ENCODE assay signal across 8 cellular contexts in genomic region chr16:87809150-87809902, GRCh38. TPM values are rescaled to one million over a fixed set of nuclear protein-coding genes. Genes with fewer than 3 reads are reported as not detected.
DNase-seq lines count a peak whose midpoint lies in the region; ATAC-seq, FAIRE-seq and TF ChIP-seq lines count a peak whose summit lies in the region.

No MANE protein-coding gene starts in this region.

- H3K27me3 ChIP-seq in ovary (no peaks in the 10 kb centered on the region), WERI-Rb-1 (ENCODE audit: insufficient read depth, low read depth, severe bottlenecking) (no peaks in the 10 kb centered on the region), small intestine (ENCODE audit: control insufficient read depth in 2 of 2, insufficient read depth in 2 of 2, low read length in 2 of 2) (no peaks in the 10 kb centered on the region)

- H3K27ac ChIP-seq in ovary (no peak overlapping the region), WERI-Rb-1 (no peak overlapping the region), small intestine (ENCODE audit: low read depth in 1 of 2, low read length in 1 of 2) (peak overlapping the region in 1 of 2 donors; percentile 80)

- ATAC-seq in GM21360 (IDR thresholded peaks at IDR 0.05; ENCODE audit: unreplicated experiment) (peak; percentile 45), HG03432 (IDR thresholded peaks at IDR 0.05; ENCODE audit: unreplicated experiment) (peak; percentile 55)

- no peak for TF ChIP-seq POLR2A in ovary (IDR thresholded peaks at IDR 0.05)

- no peaks in the 10 kb centered on the region for H3K36me3 ChIP-seq in ovary
- no peaks in the 10 kb centered on the region for H3K36me3 ChIP-seq in WERI-Rb-1
- no peaks in the 10 kb centered on the region for H3K36me3 ChIP-seq in small intestine (ENCODE audit: control insufficient read depth in 2 of 2, insufficient read depth in 2 of 2, low read length in 2 of 2)

- no peak overlapping the region for H3K4me3 ChIP-seq in ovary
- H3K4me3 ChIP-seq in WERI-Rb-1 (ENCODE audit: low read depth, low read length), result no peak overlapping the region
- no peak overlapping the region for H3K4me3 ChIP-seq in small intestine (ENCODE audit: low read depth in 1 of 2, low read length in 2 of 2)

- no peak overlapping the region for H3K4me3 Mint-ChIP-seq in brain

- in situ Hi-C loops in GM13976 (cut with MboI; ENCODE audit: low sequenced_read_pairs, unreplicated experiment), result no loop called here

- TF ChIP-seq CTCF in GM13976 (IDR thresholded peaks at IDR 0.05; ENCODE audit: borderline replicate concordance, control extremely low read depth, extremely low read depth, insufficient read depth, missing control alignments) (no peak), brain (conservative IDR thresholded peaks at IDR 0.05) (no peak), ovary (IDR thresholded peaks at IDR 0.05) (no peak), WERI-Rb-1 (IDR thresholded peaks at IDR 0.05; ENCODE audit: low read depth, low read length) (no peak)

- peak; percentile 80 for DNase-seq in GM13976 (ENCODE audit: low spot score)
- DNase-seq in ovary, result no peak
- no peak for DNase-seq in WERI-Rb-1
- no peak for DNase-seq in small intestine
- DNase-seq in NCI-H128 (lab: John Stamatoyannopoulos, UW; ENCODE audit: unreplicated experiment), result no peak

- no peaks in the 10 kb centered on the region for H3K36me3 Mint-ChIP-seq in brain

- no peak for TF ChIP-seq EP300 in ovary (IDR thresholded peaks at IDR 0.05)

- H3K4me1 Mint-ChIP-seq in brain, result peaks cover 57% of the 10 kb centered on the region

- H3K9me3 Mint-ChIP-seq in brain, result peaks cover 0 to 6% (median 3%) of the 10 kb centered on the region in 5 experiments

- H3K4me1 ChIP-seq in ovary (ENCODE audit: insufficient read depth), result peaks cover 1% of the 10 kb centered on the region
- no peaks in the 10 kb centered on the region for H3K4me1 ChIP-seq in small intestine (ENCODE audit: control insufficient read depth in 2 of 2, insufficient read depth in 1 of 2, low read depth in 1 of 2, low read length in 1 of 2)

- FAIRE-seq in small intestine (lab: Jason Lieb, UNC), result no peak

- peak overlapping the region in 4 of 5 experiments; percentile 6 to 78 (median 56) for H3K27ac Mint-ChIP-seq in brain

- no peaks in the 10 kb centered on the region for H3K27me3 Mint-ChIP-seq in brain

- intact Hi-C loops in ovary (cut with DNase I), result loop anchor here in 1 of 4 donors (5.0 kb wide), 1 partner anchor 1047 kb away; no protein-coding TSS in a partner anchor

- WGBS in ovary, 3 donors, result 40 to 57% (median 45%) methylated on average over 15 of the region's 15 CpGs
- WGBS in small intestine, 3 donors, result 28 to 44% (median 31%) methylated on average over 15 of the region's 15 CpGs

- no peaks in the 10 kb centered on the region for H3K9me3 ChIP-seq in ovary
- no peaks in the 10 kb centered on the region for H3K9me3 ChIP-seq in WERI-Rb-1 (ENCODE audit: severe bottlenecking)
- H3K9me3 ChIP-seq in small intestine (ENCODE audit: control insufficient read depth, low read depth), result no peaks in the 10 kb centered on the region

RNA-seq across cellular contexts. Expression of gene KLHDC4, which starts 43.5 kb away (rescaled TPM):
- polyA plus RNA-seq in brain (ENCODE audit: insufficient read depth, low read depth, low replicate concordance) (18.9 TPM), ovary (10 to 100 TPM; 16.2 to 22.7 TPM), small intestine (10 to 100 TPM; 25.9 to 35.1 (median 28.1) TPM)
- total RNA-seq in ovary, result 10 to 100 TPM; 24.1 to 35.9 (median 30.5) TPM

RNA-seq across cellular contexts. Expression of gene SLC7A5, which starts 60.0 kb away (rescaled TPM):
- polyA plus RNA-seq in brain (ENCODE audit: insufficient read depth, low read depth, low replicate concordance) (101 TPM), ovary (10 to 100 TPM in 1 of 2 donors, 1 to 10 TPM in 1; 3.7 to 20.8 TPM), small intestine (10 to 100 TPM in 1 of 3 donors, 1 to 10 TPM in 2; 3.6 to 82.2 (median 4.1) TPM)
- total RNA-seq in ovary, result 10 to 100 TPM in 3 of 7 donors, 1 to 10 TPM in 4; 3.1 to 64.3 (median 9.2) TPM
